Comparison of ENCODE assay signal across 13 cellular contexts in genomic region chr18:13386891-13387801, GRCh38.
"Had no signal": no experiment of that assay in that cellular context is flagged by ENCODE, and none has a peak within 500 bp of the region (broad histone marks: within the 10 kb centered on the region; RNA-seq: fewer than 3 reads in every experiment).

No MANE protein-coding gene starts in this region.

- DNase-seq: activated CD4-positive, alpha-beta T cell treated with anti-CD3 and anti-CD28 coated beads for 1 hour; activated CD4-positive, alpha-beta T cell treated with anti-CD3 and anti-CD28 coated beads, Interleukin-2, amount 50 U/mL, for 48 hours; activated naive CD4-positive, alpha-beta T cell treated with anti-CD3 and anti-CD28 coated beads, Interleukin-2, amount 50 U/mL, for 16 hours; body of pancreas; left colon; mesenchymal stem cell; stimulated activated CD4-positive, alpha-beta T cell treated with anti-CD3 and anti-CD28 coated beads, Interleukin-4, amount 100 ng/mL, for 4 hours; SW 1271; transverse colon had no signal

- H3K27ac ChIP-seq: body of pancreas, SJSA1, transverse colon had no signal

- H3K4me3 ChIP-seq: body of pancreas, SJSA1, transverse colon had no signal

- H3K9me3 Mint-ChIP-seq: activated T-helper 1 cell treated with anti-CD3 and anti-CD28 coated beads, Interleukin-12 subunit alpha, Interleukin-12 subunit beta, Interleukin-2, Interleukin-4 antibody, amounts not matched to agents 30 ng/mL and 10 ng/mL and 1 ng/mL, durations not matched to agents 14 hours and 24 hours and 36 hours; nephron had no signal

- H3K9me3 ChIP-seq: body of pancreas, SJSA1, transverse colon had no signal

- ATAC-seq: body of pancreas, esophagus mucosa, left colon had no signal

- H3K4me3 Mint-ChIP-seq: activated T-helper 1 cell treated with anti-CD3 and anti-CD28 coated beads, Interleukin-12 subunit alpha, Interleukin-12 subunit beta, Interleukin-2, Interleukin-4 antibody, amounts not matched to agents 30 ng/mL and 10 ng/mL and 1 ng/mL, durations not matched to agents 14 hours and 24 hours and 36 hours; nephron had no signal

- H3K27me3 ChIP-seq: body of pancreas, SJSA1, transverse colon had no signal

- H3K27ac Mint-ChIP-seq: activated T-helper 1 cell treated with anti-CD3 and anti-CD28 coated beads, Interleukin-12 subunit alpha, Interleukin-12 subunit beta, Interleukin-2, Interleukin-4 antibody, amounts not matched to agents 30 ng/mL and 10 ng/mL and 1 ng/mL, durations not matched to agents 14 hours and 24 hours and 36 hours had no signal

- H3K36me3 ChIP-seq: SJSA1, transverse colon had no signal
